In genomic region chr1:53945433-53946251, GRCh38 we compare ENCODE assay signal across 1 cellular context.
TF ChIP-seq lines count a peak whose summit lies in the region.

Gene IFT25 (minus strand): TSS chr1:53945699. CDS start chr1:53940082, 5,617 bp downstream.

TF ChIP-seq in HepG2, 621 proteins besides CTCF, POLR2A, EP300 and RAD21 (continued from another document and continues in another):
- TF ChIP-seq, protein P1, sequence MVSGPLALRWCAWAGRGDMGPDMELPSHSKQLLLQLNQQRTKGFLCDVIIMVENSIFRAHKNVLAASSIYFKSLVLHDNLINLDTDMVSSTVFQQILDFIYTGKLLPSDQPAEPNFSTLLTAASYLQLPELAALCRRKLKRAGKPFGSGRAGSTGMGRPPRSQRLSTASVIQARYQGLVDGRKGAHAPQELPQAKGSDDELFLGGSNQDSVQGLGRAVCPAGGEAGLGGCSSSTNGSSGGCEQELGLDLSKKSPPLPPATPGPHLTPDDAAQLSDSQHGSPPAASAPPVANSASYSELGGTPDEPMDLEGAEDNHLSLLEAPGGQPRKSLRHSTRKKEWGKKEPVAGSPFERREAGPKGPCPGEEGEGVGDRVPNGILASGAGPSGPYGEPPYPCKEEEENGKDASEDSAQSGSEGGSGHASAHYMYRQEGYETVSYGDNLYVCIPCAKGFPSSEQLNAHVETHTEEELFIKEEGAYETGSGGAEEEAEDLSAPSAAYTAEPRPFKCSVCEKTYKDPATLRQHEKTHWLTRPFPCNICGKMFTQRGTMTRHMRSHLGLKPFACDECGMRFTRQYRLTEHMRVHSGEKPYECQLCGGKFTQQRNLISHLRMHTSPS (CRISPR knock-in tag; IDR thresholded peaks at IDR 0.05; ENCODE audit: low read depth) = peak; percentile 53; the same call in 1 of the 2 replicates
- peak; percentile 47; the same call in 1 of the 2 replicates for TF ChIP-seq THAP11 (CRISPR knock-in tag; IDR thresholded peaks at IDR 0.05)
- no peak for TF ChIP-seq NONO (IDR thresholded peaks at IDR 0.05)
- TF ChIP-seq NONO (CRISPR knock-in tag; conservative IDR thresholded peaks at IDR 0.05) = 0 out of 2 replicates have a peak, but pooled peaks have one; percentile 70
- TF ChIP-seq TP53 (CRISPR knock-in tag; conservative IDR thresholded peaks at IDR 0.05) = no peak
- TF ChIP-seq, protein P2, sequence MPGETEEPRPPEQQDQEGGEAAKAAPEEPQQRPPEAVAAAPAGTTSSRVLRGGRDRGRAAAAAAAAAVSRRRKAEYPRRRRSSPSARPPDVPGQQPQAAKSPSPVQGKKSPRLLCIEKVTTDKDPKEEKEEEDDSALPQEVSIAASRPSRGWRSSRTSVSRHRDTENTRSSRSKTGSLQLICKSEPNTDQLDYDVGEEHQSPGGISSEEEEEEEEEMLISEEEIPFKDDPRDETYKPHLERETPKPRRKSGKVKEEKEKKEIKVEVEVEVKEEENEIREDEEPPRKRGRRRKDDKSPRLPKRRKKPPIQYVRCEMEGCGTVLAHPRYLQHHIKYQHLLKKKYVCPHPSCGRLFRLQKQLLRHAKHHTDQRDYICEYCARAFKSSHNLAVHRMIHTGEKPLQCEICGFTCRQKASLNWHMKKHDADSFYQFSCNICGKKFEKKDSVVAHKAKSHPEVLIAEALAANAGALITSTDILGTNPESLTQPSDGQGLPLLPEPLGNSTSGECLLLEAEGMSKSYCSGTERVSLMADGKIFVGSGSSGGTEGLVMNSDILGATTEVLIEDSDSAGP (CRISPR knock-in tag; IDR thresholded peaks at IDR 0.05; ENCODE audit: borderline replicate concordance) = peak; percentile 78
- TF ChIP-seq CEBPG (CRISPR knock-in tag; IDR thresholded peaks at IDR 0.05) = no peak
- no peak for TF ChIP-seq HNF4G (IDR thresholded peaks at IDR 0.05; ENCODE audit: borderline replicate concordance, low read depth, low read length)
- TF ChIP-seq HNF4G (CRISPR knock-in tag; IDR thresholded peaks at IDR 0.05; ENCODE audit: borderline replicate concordance, low read depth) = peak; percentile 54; the same call in 1 of the 2 replicates
- TF ChIP-seq ZNF225 (CRISPR knock-in tag; IDR thresholded peaks at IDR 0.05) = peak; percentile 68; the same call in 1 of the 2 replicates
- TF ChIP-seq NFYB (CRISPR knock-in tag; IDR thresholded peaks at IDR 0.05) = 0 out of 2 replicates have a peak, but pooled peaks have one; percentile 17
- peak; percentile 87; the same call in 1 of the 2 replicates for TF ChIP-seq KAT7 (CRISPR knock-in tag; IDR thresholded peaks at IDR 0.05; ENCODE audit: borderline replicate concordance)
- no peak for TF ChIP-seq ARNT (IDR thresholded peaks at IDR 0.05)
- peak; percentile 77 for TF ChIP-seq GABPB1 (CRISPR knock-in tag; IDR thresholded peaks at IDR 0.05)
- no peak for TF ChIP-seq ZSCAN25 (CRISPR knock-in tag; IDR thresholded peaks at IDR 0.05)
- peak; percentile 82; the same call in 1 of the 2 replicates for TF ChIP-seq ZFP82 (CRISPR knock-in tag; IDR thresholded peaks at IDR 0.05; ENCODE audit: borderline replicate concordance)
- TF ChIP-seq, protein P3, sequence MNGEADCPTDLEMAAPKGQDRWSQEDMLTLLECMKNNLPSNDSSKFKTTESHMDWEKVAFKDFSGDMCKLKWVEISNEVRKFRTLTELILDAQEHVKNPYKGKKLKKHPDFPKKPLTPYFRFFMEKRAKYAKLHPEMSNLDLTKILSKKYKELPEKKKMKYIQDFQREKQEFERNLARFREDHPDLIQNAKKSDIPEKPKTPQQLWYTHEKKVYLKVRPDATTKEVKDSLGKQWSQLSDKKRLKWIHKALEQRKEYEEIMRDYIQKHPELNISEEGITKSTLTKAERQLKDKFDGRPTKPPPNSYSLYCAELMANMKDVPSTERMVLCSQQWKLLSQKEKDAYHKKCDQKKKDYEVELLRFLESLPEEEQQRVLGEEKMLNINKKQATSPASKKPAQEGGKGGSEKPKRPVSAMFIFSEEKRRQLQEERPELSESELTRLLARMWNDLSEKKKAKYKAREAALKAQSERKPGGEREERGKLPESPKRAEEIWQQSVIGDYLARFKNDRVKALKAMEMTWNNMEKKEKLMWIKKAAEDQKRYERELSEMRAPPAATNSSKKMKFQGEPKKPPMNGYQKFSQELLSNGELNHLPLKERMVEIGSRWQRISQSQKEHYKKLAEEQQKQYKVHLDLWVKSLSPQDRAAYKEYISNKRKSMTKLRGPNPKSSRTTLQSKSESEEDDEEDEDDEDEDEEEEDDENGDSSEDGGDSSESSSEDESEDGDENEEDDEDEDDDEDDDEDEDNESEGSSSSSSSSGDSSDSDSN (CRISPR knock-in tag; IDR thresholded peaks at IDR 0.05) = peak; percentile 43; the same call in 1 of the 2 replicates
- TF ChIP-seq NFIC (IDR thresholded peaks at IDR 0.05; ENCODE audit: low read length) = no peak
- 0 out of 2 replicates have a peak, but pooled peaks have one; percentile 24 for TF ChIP-seq ZNF816 (CRISPR knock-in tag; IDR thresholded peaks at IDR 0.05; ENCODE audit: borderline replicate concordance)
- no peak for TF ChIP-seq SETDB1 (CRISPR knock-in tag; IDR thresholded peaks at IDR 0.05; ENCODE audit: borderline replicate concordance)
- no peak for TF ChIP-seq ZNF619 (CRISPR knock-in tag; IDR thresholded peaks at IDR 0.05)
- TF ChIP-seq ZNF446 (CRISPR knock-in tag; IDR thresholded peaks at IDR 0.05) = 0 out of 2 replicates have a peak, but pooled peaks have one; percentile 67
- peak; percentile 34 for TF ChIP-seq TBX2 (CRISPR knock-in tag; IDR thresholded peaks at IDR 0.05; ENCODE audit: borderline replicate concordance)
- TF ChIP-seq SP5 (CRISPR knock-in tag; IDR thresholded peaks at IDR 0.05; ENCODE audit: borderline replicate concordance, low read depth) = peak; percentile 73; the same call in 1 of the 2 replicates
- peak; percentile 20; the same call in 1 of the 2 replicates for TF ChIP-seq ZNF143 (CRISPR knock-in tag; IDR thresholded peaks at IDR 0.05)
- TF ChIP-seq HES4 (CRISPR knock-in tag; IDR thresholded peaks at IDR 0.05; ENCODE audit: borderline replicate concordance) = 0 out of 2 replicates have a peak, but pooled peaks have one; percentile 22
- TF ChIP-seq ERF (CRISPR knock-in tag; IDR thresholded peaks at IDR 0.05) = no peak
- TF ChIP-seq ZNF451 (CRISPR knock-in tag; IDR thresholded peaks at IDR 0.05) = 0 out of 2 replicates have a peak, but pooled peaks have one; percentile 45
- peak; percentile 91 for TF ChIP-seq ZFX (CRISPR knock-in tag; IDR thresholded peaks at IDR 0.05; ENCODE audit: low read depth)
- peak; percentile 36; the same call in 1 of the 2 replicates for TF ChIP-seq BCL6 (CRISPR knock-in tag; IDR thresholded peaks at IDR 0.05)
- TF ChIP-seq, protein P4, sequence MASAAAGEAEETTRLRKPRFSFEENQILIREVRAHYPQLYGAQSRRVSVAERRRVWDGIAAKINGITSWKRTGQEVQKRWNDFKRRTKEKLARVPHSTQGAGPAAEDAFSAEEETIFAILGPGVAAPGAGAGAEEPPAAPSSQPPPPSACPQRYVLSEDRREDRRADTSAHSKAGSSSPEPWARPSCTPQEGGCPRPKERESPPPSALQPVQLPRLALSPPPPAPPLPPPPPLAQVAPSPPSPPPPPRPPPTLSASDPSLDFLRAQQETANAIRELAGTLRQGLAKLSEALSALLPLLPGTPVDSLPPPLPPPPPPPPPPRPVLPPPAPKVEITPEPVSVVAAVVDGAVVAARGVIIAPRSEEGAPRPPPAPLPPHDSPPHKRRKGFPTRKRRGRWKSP (CRISPR knock-in tag; IDR thresholded peaks at IDR 0.05) = peak; percentile 69; the same call in 1 of the 2 replicates
- TF ChIP-seq ZNF749 (CRISPR knock-in tag; IDR thresholded peaks at IDR 0.05; ENCODE audit: borderline replicate concordance) = 0 out of 2 replicates have a peak, but pooled peaks have one; percentile 46
- TF ChIP-seq HOXA3 (CRISPR knock-in tag; IDR thresholded peaks at IDR 0.05) = peak; percentile 31; the same call in 1 of the 2 replicates
- peak; percentile 31; the same call in 1 of the 2 replicates for TF ChIP-seq PITX1 (CRISPR knock-in tag; IDR thresholded peaks at IDR 0.05)
- TF ChIP-seq POGZ (CRISPR knock-in tag; IDR thresholded peaks at IDR 0.05) = peak; percentile 33; the same call in 1 of the 2 replicates
- TF ChIP-seq HNF4A (CRISPR knock-in tag; IDR thresholded peaks at IDR 0.05) = peak; percentile 14; the same call in 1 of the 2 replicates
- TF ChIP-seq, protein P5, sequence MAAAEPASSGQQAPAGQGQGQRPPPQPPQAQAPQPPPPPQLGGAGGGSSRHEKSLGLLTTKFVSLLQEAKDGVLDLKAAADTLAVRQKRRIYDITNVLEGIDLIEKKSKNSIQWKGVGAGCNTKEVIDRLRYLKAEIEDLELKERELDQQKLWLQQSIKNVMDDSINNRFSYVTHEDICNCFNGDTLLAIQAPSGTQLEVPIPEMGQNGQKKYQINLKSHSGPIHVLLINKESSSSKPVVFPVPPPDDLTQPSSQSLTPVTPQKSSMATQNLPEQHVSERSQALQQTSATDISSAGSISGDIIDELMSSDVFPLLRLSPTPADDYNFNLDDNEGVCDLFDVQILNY (CRISPR knock-in tag; conservative IDR thresholded peaks at IDR 0.05) = peak; percentile 7; the same call in 1 of the 2 replicates
- TF ChIP-seq, protein P6, sequence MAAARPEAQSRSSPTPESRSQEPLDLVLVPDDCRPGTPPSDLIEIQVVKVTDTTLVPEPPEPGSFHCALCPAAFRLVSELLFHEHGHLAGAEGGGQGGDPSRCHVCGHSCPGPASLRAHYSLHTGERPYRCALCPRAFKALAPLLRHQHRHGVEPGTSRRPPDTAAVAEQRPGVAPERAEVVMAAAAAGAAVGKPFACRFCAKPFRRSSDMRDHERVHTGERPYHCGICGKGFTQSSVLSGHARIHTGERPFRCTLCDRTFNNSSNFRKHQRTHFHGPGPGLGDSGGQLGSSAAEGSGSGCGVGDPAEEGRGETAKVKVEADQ (CRISPR knock-in tag; IDR thresholded peaks at IDR 0.05; ENCODE audit: borderline replicate concordance) = 0 out of 2 replicates have a peak, but pooled peaks have one; percentile 5
- TF ChIP-seq, protein P7, sequence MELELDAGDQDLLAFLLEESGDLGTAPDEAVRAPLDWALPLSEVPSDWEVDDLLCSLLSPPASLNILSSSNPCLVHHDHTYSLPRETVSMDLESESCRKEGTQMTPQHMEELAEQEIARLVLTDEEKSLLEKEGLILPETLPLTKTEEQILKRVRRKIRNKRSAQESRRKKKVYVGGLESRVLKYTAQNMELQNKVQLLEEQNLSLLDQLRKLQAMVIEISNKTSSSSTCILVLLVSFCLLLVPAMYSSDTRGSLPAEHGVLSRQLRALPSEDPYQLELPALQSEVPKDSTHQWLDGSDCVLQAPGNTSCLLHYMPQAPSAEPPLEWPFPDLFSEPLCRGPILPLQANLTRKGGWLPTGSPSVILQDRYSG (CRISPR knock-in tag; IDR thresholded peaks at IDR 0.05) = no peak
- TF ChIP-seq TFDP2 (CRISPR knock-in tag; IDR thresholded peaks at IDR 0.05) = peak; percentile 82
- TF ChIP-seq CAMTA2 (CRISPR knock-in tag; IDR thresholded peaks at IDR 0.05; ENCODE audit: borderline replicate concordance) = peak; percentile 87; the same call in 1 of the 2 replicates
- TF ChIP-seq, protein P8, sequence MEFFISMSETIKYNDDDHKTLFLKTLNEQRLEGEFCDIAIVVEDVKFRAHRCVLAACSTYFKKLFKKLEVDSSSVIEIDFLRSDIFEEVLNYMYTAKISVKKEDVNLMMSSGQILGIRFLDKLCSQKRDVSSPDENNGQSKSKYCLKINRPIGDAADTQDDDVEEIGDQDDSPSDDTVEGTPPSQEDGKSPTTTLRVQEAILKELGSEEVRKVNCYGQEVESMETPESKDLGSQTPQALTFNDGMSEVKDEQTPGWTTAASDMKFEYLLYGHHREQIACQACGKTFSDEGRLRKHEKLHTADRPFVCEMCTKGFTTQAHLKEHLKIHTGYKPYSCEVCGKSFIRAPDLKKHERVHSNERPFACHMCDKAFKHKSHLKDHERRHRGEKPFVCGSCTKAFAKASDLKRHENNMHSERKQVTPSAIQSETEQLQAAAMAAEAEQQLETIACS (CRISPR knock-in tag; IDR thresholded peaks at IDR 0.05) = peak; percentile 89
- TF ChIP-seq, protein P9, sequence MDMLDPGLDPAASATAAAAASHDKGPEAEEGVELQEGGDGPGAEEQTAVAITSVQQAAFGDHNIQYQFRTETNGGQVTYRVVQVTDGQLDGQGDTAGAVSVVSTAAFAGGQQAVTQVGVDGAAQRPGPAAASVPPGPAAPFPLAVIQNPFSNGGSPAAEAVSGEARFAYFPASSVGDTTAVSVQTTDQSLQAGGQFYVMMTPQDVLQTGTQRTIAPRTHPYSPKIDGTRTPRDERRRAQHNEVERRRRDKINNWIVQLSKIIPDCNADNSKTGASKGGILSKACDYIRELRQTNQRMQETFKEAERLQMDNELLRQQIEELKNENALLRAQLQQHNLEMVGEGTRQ (IDR thresholded peaks at IDR 0.05; ENCODE audit: low read depth, low read length) = no peak
- TF ChIP-seq, protein P9 (CRISPR knock-in tag; IDR thresholded peaks at IDR 0.05; ENCODE audit: borderline replicate concordance) = peak; percentile 14; the same call in 1 of the 2 replicates
- TF ChIP-seq, protein P10, sequence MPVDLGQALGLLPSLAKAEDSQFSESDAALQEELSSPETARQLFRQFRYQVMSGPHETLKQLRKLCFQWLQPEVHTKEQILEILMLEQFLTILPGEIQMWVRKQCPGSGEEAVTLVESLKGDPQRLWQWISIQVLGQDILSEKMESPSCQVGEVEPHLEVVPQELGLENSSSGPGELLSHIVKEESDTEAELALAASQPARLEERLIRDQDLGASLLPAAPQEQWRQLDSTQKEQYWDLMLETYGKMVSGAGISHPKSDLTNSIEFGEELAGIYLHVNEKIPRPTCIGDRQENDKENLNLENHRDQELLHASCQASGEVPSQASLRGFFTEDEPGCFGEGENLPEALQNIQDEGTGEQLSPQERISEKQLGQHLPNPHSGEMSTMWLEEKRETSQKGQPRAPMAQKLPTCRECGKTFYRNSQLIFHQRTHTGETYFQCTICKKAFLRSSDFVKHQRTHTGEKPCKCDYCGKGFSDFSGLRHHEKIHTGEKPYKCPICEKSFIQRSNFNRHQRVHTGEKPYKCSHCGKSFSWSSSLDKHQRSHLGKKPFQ (CRISPR knock-in tag; IDR thresholded peaks at IDR 0.05; ENCODE audit: insufficient replicate concordance) = peak; percentile 47
- peak; percentile 85; the same call in 1 of the 2 replicates for TF ChIP-seq EEA1 (CRISPR knock-in tag; IDR thresholded peaks at IDR 0.05; ENCODE audit: borderline replicate concordance)
- TF ChIP-seq POLR2G (IDR thresholded peaks at IDR 0.05; ENCODE audit: low read depth, low read length) = peak; percentile 32
